In genomic region chr4:19729873-19730735, GRCh38 we compare ENCODE assay signal across 2 cellular contexts.
TF ChIP-seq lines count a peak whose summit lies in the region.

No MANE protein-coding gene starts in this region.

TF ChIP-seq in SK-N-SH, 30 proteins besides CTCF, POLR2A, EP300 and RAD21 (continued from another document):
- TF ChIP-seq EZH2phosphoT487 (IDR thresholded peaks at IDR 0.05; ENCODE audit: borderline replicate concordance, low read depth) (no peak), TEAD4 (IDR thresholded peaks at IDR 0.05; ENCODE audit: borderline replicate concordance, insufficient read depth) (no peak), TAF1 (IDR thresholded peaks at IDR 0.05; ENCODE audit: borderline replicate concordance, low read depth, low read length) (no peak), RCOR1 (IDR thresholded peaks at IDR 0.05; ENCODE audit: low read length) (no peak), FOSL2 (IDR thresholded peaks at IDR 0.05; ENCODE audit: borderline replicate concordance, low read depth) (no peak), JUND (IDR thresholded peaks at IDR 0.05) (no peak), POLR2AphosphoS5 (IDR thresholded peaks at IDR 0.05; ENCODE audit: low read depth, low read length) (no peak), GABPA (IDR thresholded peaks at IDR 0.05; ENCODE audit: low read depth) (no peak), NFIC (IDR thresholded peaks at IDR 0.05; ENCODE audit: borderline replicate concordance) (no peak), NRF1 (IDR thresholded peaks at IDR 0.05; ENCODE audit: low read depth, low read length) (no peak), PBX3 (IDR thresholded peaks at IDR 0.05) (no peak), SIN3A (IDR thresholded peaks at IDR 0.05; ENCODE audit: borderline replicate concordance, low read depth, low read length) (no peak), FOXM1 (IDR thresholded peaks at IDR 0.05; ENCODE audit: low read depth) (no peak), YY1 (IDR thresholded peaks at IDR 0.05; ENCODE audit: low read depth) (no peak)
- TF ChIP-seq, protein P1, sequence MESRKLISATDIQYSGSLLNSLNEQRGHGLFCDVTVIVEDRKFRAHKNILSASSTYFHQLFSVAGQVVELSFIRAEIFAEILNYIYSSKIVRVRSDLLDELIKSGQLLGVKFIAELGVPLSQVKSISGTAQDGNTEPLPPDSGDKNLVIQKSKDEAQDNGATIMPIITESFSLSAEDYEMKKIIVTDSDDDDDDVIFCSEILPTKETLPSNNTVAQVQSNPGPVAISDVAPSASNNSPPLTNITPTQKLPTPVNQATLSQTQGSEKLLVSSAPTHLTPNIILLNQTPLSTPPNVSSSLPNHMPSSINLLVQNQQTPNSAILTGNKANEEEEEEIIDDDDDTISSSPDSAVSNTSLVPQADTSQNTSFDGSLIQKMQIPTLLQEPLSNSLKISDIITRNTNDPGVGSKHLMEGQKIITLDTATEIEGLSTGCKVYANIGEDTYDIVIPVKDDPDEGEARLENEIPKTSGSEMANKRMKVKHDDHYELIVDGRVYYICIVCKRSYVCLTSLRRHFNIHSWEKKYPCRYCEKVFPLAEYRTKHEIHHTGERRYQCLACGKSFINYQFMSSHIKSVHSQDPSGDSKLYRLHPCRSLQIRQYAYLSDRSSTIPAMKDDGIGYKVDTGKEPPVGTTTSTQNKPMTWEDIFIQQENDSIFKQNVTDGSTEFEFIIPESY (IDR thresholded peaks at IDR 0.05; ENCODE audit: borderline replicate concordance, low read depth), result no peak
- TF ChIP-seq, protein P2, sequence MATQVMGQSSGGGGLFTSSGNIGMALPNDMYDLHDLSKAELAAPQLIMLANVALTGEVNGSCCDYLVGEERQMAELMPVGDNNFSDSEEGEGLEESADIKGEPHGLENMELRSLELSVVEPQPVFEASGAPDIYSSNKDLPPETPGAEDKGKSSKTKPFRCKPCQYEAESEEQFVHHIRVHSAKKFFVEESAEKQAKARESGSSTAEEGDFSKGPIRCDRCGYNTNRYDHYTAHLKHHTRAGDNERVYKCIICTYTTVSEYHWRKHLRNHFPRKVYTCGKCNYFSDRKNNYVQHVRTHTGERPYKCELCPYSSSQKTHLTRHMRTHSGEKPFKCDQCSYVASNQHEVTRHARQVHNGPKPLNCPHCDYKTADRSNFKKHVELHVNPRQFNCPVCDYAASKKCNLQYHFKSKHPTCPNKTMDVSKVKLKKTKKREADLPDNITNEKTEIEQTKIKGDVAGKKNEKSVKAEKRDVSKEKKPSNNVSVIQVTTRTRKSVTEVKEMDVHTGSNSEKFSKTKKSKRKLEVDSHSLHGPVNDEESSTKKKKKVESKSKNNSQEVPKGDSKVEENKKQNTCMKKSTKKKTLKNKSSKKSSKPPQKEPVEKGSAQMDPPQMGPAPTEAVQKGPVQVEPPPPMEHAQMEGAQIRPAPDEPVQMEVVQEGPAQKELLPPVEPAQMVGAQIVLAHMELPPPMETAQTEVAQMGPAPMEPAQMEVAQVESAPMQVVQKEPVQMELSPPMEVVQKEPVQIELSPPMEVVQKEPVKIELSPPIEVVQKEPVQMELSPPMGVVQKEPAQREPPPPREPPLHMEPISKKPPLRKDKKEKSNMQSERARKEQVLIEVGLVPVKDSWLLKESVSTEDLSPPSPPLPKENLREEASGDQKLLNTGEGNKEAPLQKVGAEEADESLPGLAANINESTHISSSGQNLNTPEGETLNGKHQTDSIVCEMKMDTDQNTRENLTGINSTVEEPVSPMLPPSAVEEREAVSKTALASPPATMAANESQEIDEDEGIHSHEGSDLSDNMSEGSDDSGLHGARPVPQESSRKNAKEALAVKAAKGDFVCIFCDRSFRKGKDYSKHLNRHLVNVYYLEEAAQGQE (IDR thresholded peaks at IDR 0.05; ENCODE audit: low read depth, low read length), result no peak

TF ChIP-seq in SK-N-SH treated with all-trans-retinoic acid at 6 μM for 48 hours, 23 proteins besides CTCF, POLR2A, EP300 and RAD21 (continued from another document):
- no peak for TF ChIP-seq PATZ1 (CRISPR knock-in tag; IDR thresholded peaks at IDR 0.05; ENCODE audit: borderline replicate concordance)
- TF ChIP-seq ZNF8 (CRISPR knock-in tag; IDR thresholded peaks at IDR 0.05), result no peak
- TF ChIP-seq ZC3H10 (CRISPR knock-in tag; IDR thresholded peaks at IDR 0.05), result no peak
- no peak for TF ChIP-seq BACH2 (CRISPR knock-in tag; IDR thresholded peaks at IDR 0.05; ENCODE audit: borderline replicate concordance)
